Comparison of ENCODE assay signal across 17 cellular contexts in the genomic region with DNA sequence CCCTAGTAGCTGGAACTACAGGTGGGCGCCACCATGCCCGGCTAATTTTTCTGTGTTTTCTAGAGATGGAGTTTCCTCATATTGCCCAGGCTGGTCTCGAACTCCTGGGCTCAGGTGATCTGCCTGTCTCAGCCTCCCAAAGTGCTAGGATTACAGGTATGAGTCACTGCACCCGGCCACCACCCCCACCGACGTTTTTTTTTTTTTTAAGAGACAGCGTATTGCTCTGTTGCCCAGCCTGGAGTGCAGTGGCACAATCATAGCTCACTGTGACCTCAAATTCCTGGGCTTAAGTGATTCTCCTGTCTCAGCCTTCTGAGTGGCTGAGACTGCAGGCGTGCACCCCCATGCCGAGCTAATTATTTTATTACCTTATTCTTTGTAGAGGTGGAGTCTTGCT. TPM values are rescaled to one million over a fixed set of nuclear protein-coding genes. Genes with fewer than 3 reads are reported as not detected.
DNase-seq lines count a peak whose midpoint lies in the region; ATAC-seq and TF ChIP-seq lines count a peak whose summit lies in the region.
"Had no signal": no experiment of that assay in that cellular context is flagged by ENCODE, and none has a peak within 500 bp of the region (broad histone marks: within the 10 kb centered on the region; RNA-seq: fewer than 3 reads in every experiment).

No MANE protein-coding gene starts in this region.

- H3K14ac ChIP-seq in trophoblast cell (ENCODE audit: low read length), result no peak overlapping the region

- no peaks in the 10 kb centered on the region for H3F3A ChIP-seq in PC-3 (ENCODE audit: low read length, unreplicated experiment)

- no peak overlapping the region for H2AK5ac ChIP-seq in trophoblast cell (ENCODE audit: low read length)

- 91% methylated on average over 9 of the region's 9 CpGs for WGBS in mammary epithelial cell (ENCODE audit: low coverage, missing lambda C conversion rate)
- WGBS in trophoblast cell (ENCODE audit: extremely low coverage, insufficient coverage, insufficient read length), result no CpG with 5 or more reads among the region's 9 CpGs

- H2BK120ac ChIP-seq in trophoblast cell (ENCODE audit: insufficient read depth, low read length, poor library complexity), result no peak overlapping the region

- H3K79me2 ChIP-seq in mammary epithelial cell (ENCODE audit: insufficient read depth, low read length) (no peaks in the 10 kb centered on the region), PC-3 (ENCODE audit: low read length) (no peaks in the 10 kb centered on the region), trophoblast cell (ENCODE audit: control insufficient read depth, insufficient read depth, low read length, poor library complexity) (no peaks in the 10 kb centered on the region)

- H4K8ac ChIP-seq in trophoblast cell (ENCODE audit: low read depth, low read length), result no peak overlapping the region

- H3K27ac ChIP-seq in mammary epithelial cell (ENCODE audit: insufficient read depth, low read depth, low read length) (no peak overlapping the region), PC-3 (ENCODE audit: low read length) (no peak overlapping the region), trophoblast cell (ENCODE audit: low read depth, low read length) (no peak overlapping the region)

- POLR2A ChIA-PET in MCF 10A (lab: Yijun Ruan, JAX), result no interaction called here
- POLR2A ChIA-PET in HEK293T (lab: Yijun Ruan, JAX), result no interaction called here
- POLR2A ChIA-PET in PC-3 (lab: Charles Lee; ENCODE audit: unreplicated experiment), result no interaction called here

- H3K23ac ChIP-seq in trophoblast cell (ENCODE audit: low read length), result no peak overlapping the region

- CTCF ChIA-PET in MCF 10A (lab: Yijun Ruan, JAX) (interaction anchor here (0.7 to 0.9 kb wide), 4 partner anchors 14 to 306 kb away, joined by 3 to 5 read pairs (median 3); no protein-coding TSS in a partner anchor), mammary epithelial cell (lab: Charles Lee; ENCODE audit: low non-redundant PET) (no interaction called here), HEK293T (lab: Yijun Ruan, JAX) (interaction anchor here (0.6 kb wide), 1 partner anchor 44 kb away, joined by 3 read pairs; no protein-coding TSS in a partner anchor), PC-3 (lab: Charles Lee) (no interaction called here)

- H3K36me3 Mint-ChIP-seq in MCF 10A (ENCODE audit: insufficient read depth, unreplicated experiment), result peaks cover 28% of the 10 kb centered on the region

- intact Hi-C loops in MCF 10A (cut with micrococcal nuclease), result loop anchor here (10.0 kb wide), 1 partner anchor 337 kb away; no protein-coding TSS in a partner anchor
- intact Hi-C loops in mammary epithelial cell (cut with micrococcal nuclease), result no loop called here
- intact Hi-C loops in PC-3 (cut with micrococcal nuclease), result loop anchor here (10.0 kb wide), 1 partner anchor 607 kb away; no protein-coding TSS in a partner anchor

- H2BK5ac ChIP-seq in trophoblast cell (ENCODE audit: low read depth, low read length, poor library complexity), result no peak overlapping the region

- no peak overlapping the region for H3K18ac ChIP-seq in trophoblast cell (ENCODE audit: low read length)

- no peaks in the 10 kb centered on the region for H4K20me1 ChIP-seq in mammary epithelial cell (ENCODE audit: insufficient read depth, low read length)
- no peaks in the 10 kb centered on the region for H4K20me1 ChIP-seq in PC-3 (ENCODE audit: low read length)

- H3K36me3 ChIP-seq in mammary epithelial cell (ENCODE audit: insufficient read depth, low read length) (peaks cover 4% of the 10 kb centered on the region), PC-3 (ENCODE audit: low read depth, low read length) (0 out of 2 replicates have a peak, but pooled peaks cover 4% of the 10 kb centered on the region), trophoblast cell (ENCODE audit: control insufficient read depth in 1 of 2, insufficient read depth in 2 of 2, low read length in 2 of 2) (peaks cover 2% of the 10 kb centered on the region in 2 experiments)
- H3K36me3 ChIP-seq: HAP-1 had no signal

- H3K9me3 Mint-ChIP-seq in MCF 10A (ENCODE audit: unreplicated experiment), result no peaks in the 10 kb centered on the region
- H3K9me3 Mint-ChIP-seq: CD4-positive, alpha-beta T cell; GM23338 had no signal

- DNase-seq in MCF 10A (ENCODE audit: unreplicated experiment) (peak; percentile 20), mammary epithelial cell (no peak), HEK293T (ENCODE audit: extremely low spot score) (no peak), PC-3 (peak; percentile 9), trophoblast cell (no peak), hypothalamus (lab: John Stamatoyannopoulos, UW) (no peak), NCI-H2227 treated with DMSO at 0.1 percent for 48 hours (lab: John Stamatoyannopoulos, UW) (no peak), D341Med (ENCODE audit: low spot score) (no peak)
- DNase-seq: 8988T; C1 segment of cervical spinal cord; Calu3; CD4-positive, alpha-beta T cell; DND-41; Karpas-422 had no signal

- in situ Hi-C loops in mammary epithelial cell (cut with MboI; ENCODE audit: low sequenced_read_pairs in 2 of 2), result loop anchor here in 1 of 2 donors (25.0 kb wide), 1 partner anchor 345 kb away; no protein-coding TSS in a partner anchor

- no TSS peak for BruUV-seq in MCF 10A (replicated peaks; lab: Mats Ljungman, UMichigan)
- BruUV-seq in mammary epithelial cell (replicated peaks; lab: Mats Ljungman, UMichigan), result no TSS peak
- BruUV-seq in PC-3 (replicated peaks; lab: Mats Ljungman, UMichigan), result no TSS peak

- no peak overlapping the region for H3K9ac ChIP-seq in mammary epithelial cell (ENCODE audit: insufficient read depth, low read length)
- no peak overlapping the region for H3K9ac ChIP-seq in PC-3 (ENCODE audit: low read length)
- no peak overlapping the region for H3K9ac ChIP-seq in trophoblast cell (ENCODE audit: low read length)

- H3K4me3 Mint-ChIP-seq in MCF 10A (ENCODE audit: unreplicated experiment), result no peak overlapping the region
- H3K4me3 Mint-ChIP-seq: B cell; CD4-positive, alpha-beta T cell; GM23338 had no signal

- H3K9me2 ChIP-seq in PC-3 (replicated peaks; ENCODE audit: low read length), result no peaks in the 10 kb centered on the region

- no peaks in the 10 kb centered on the region for H3K27me3 Mint-ChIP-seq in MCF 10A (ENCODE audit: insufficient read depth, unreplicated experiment)
- H3K27me3 Mint-ChIP-seq: B cell; CD4-positive, alpha-beta T cell had no signal

- H3K27ac Mint-ChIP-seq in MCF 10A (ENCODE audit: low read depth, unreplicated experiment), result no peak overlapping the region
- H3K27ac Mint-ChIP-seq: B cell; CD4-positive, alpha-beta T cell; GM23338 had no signal

- no peaks in the 10 kb centered on the region for H3K4me1 Mint-ChIP-seq in MCF 10A (ENCODE audit: insufficient read depth, unreplicated experiment)
- H3K4me1 Mint-ChIP-seq: GM23338 had no signal

- H3K4me3 ChIP-seq in mammary epithelial cell (replicated peaks in 1 of 3; ENCODE audit: insufficient read depth in 1 of 3, low read depth in 2 of 3, low read length in 3 of 3), result no peak overlapping the region
- no peak overlapping the region for H3K4me3 ChIP-seq in PC-3 (ENCODE audit: low read length)
- no peak overlapping the region for H3K4me3 ChIP-seq in trophoblast cell (ENCODE audit: low read depth, low read length)
- H3K4me3 ChIP-seq: GM23338, HAP-1 had no signal

- no peaks in the 10 kb centered on the region for H3K79me1 ChIP-seq in trophoblast cell (ENCODE audit: low read length)

- H3K4me2 ChIP-seq in mammary epithelial cell (ENCODE audit: insufficient read depth, low read depth, low read length) (no peak overlapping the region), PC-3 (ENCODE audit: low read length) (no peak overlapping the region), trophoblast cell (ENCODE audit: low read length) (no peak overlapping the region)
- H3K4me2 ChIP-seq: GM23338 had no signal

- H3K4ac ChIP-seq in trophoblast cell (ENCODE audit: low read depth, low read length), result no peak overlapping the region

- H2AFZ ChIP-seq in mammary epithelial cell (ENCODE audit: low read depth, low read length) (no peak overlapping the region), PC-3 (ENCODE audit: low read length) (no peak overlapping the region), trophoblast cell (ENCODE audit: insufficient read depth, low read length, poor library complexity) (no peak overlapping the region)
- H2AFZ ChIP-seq: GM23338 had no signal

- H3K27me3 ChIP-seq in mammary epithelial cell (ENCODE audit: insufficient read depth, low read length) (no peaks in the 10 kb centered on the region), PC-3 (ENCODE audit: low read length) (no peaks in the 10 kb centered on the region), trophoblast cell (ENCODE audit: insufficient read depth, low read length) (no peaks in the 10 kb centered on the region)

- H2BK12ac ChIP-seq in trophoblast cell (ENCODE audit: low read length), result no peak overlapping the region

- no peak for ATAC-seq in PC-3
- ATAC-seq: GM23338 had no signal

- peak overlapping the region; percentile 14 for H4K91ac ChIP-seq in trophoblast cell (ENCODE audit: low read depth, low read length)

- no peaks in the 10 kb centered on the region for H3K4me1 ChIP-seq in mammary epithelial cell (ENCODE audit: insufficient read depth, low read length)
- H3K4me1 ChIP-seq in PC-3 (ENCODE audit: insufficient read depth, low read length), result no peaks in the 10 kb centered on the region
- no peaks in the 10 kb centered on the region for H3K4me1 ChIP-seq in trophoblast cell (ENCODE audit: control insufficient read depth in 1 of 2, insufficient read depth in 2 of 2, low read length in 2 of 2)
- H3K4me1 ChIP-seq: HAP-1 had no signal

- dilution Hi-C loops in mammary epithelial cell (cut with HindIII; ENCODE audit: low sequenced_read_pairs), result no loop called here

- H3K9me3 ChIP-seq in mammary epithelial cell (replicated peaks; ENCODE audit: insufficient read depth, low read length) (no peaks in the 10 kb centered on the region), PC-3 (ENCODE audit: low read length) (no peaks in the 10 kb centered on the region), trophoblast cell (ENCODE audit: insufficient read depth, low read depth, low read length) (no peaks in the 10 kb centered on the region)
- H3K9me3 ChIP-seq: HAP-1 had no signal

- TF ChIP-seq CTCF in MCF 10A (IDR thresholded peaks at IDR 0.05; ENCODE audit: unreplicated experiment), result no peak
- TF ChIP-seq CTCF in mammary epithelial cell (conservative IDR thresholded peaks at IDR 0.05 in 1 of 2, IDR thresholded peaks at IDR 0.05 in 1 of 2; ENCODE audit: extremely low read depth in 1 of 2, insufficient read depth in 1 of 2, low read depth in 1 of 2, low read length in 2 of 2), result no peak
- no peak for TF ChIP-seq CTCF in PC-3 (conservative IDR thresholded peaks at IDR 0.05; ENCODE audit: low read depth, low read length)

- H4K12ac ChIP-seq in trophoblast cell (ENCODE audit: low read depth, low read length), result no peak overlapping the region

TF ChIP-seq in HEK293T, 16 proteins besides CTCF, POLR2A, EP300 and RAD21 (continues in another document):
- peak; percentile 38; the same call in 1 of the 2 replicates for TF ChIP-seq ZNF384 (IDR thresholded peaks at IDR 0.05)

RNA-seq across cellular contexts. Expression of gene WDR70, which starts 38.2 kb away (rescaled TPM):
- total RNA-seq in MCF 10A (2022) (31.3 and 37.6 TPM in 2 replicates), mammary epithelial cell (10 to 100 TPM; 22.0 to 25.2 TPM), PC-3 (2014; rRNA removed) (25.0 and 29.7 TPM in 2 replicates)
- polyA plus RNA-seq in mammary epithelial cell, result 12.3 TPM
- 53.6 TPM for polyA minus RNA-seq in mammary epithelial cell
- 30.2 and 32.1 TPM in 2 replicates for polyA plus RNA-seq in trophoblast cell (2013)

RNA-seq across cellular contexts. Expression of gene NUP155, which starts 46.4 kb away (rescaled TPM):
- total RNA-seq in MCF 10A (2022), result 29.9 and 32.0 TPM in 2 replicates
- total RNA-seq in mammary epithelial cell, result 10 to 100 TPM; 30.2 to 36.4 TPM
- polyA plus RNA-seq in mammary epithelial cell, result 16.3 TPM
- 77.8 TPM for polyA minus RNA-seq in mammary epithelial cell
- 56.3 and 59.0 TPM in 2 replicates for total RNA-seq in PC-3 (2014; rRNA removed)
- 24.7 TPM in 2 replicates for polyA plus RNA-seq in trophoblast cell (2013)

Comparison
In these comparisons a context has a peak if more than half of its experiments do, and no peak if none do; other contexts are left out.
1. DNase-seq: peak in MCF 10A (single experiment) and PC-3 (single experiment); none in mammary epithelial cell (single experiment), HEK293T (single experiment), trophoblast cell (0 of 2), hypothalamus (0 of 51), NCI-H2227 treated with DMSO at 0.1 percent for 48 hours (single experiment) and D341Med (single experiment).
2. CTCF ChIA-PET loops: an anchor here in MCF 10A (0.7 to 0.9 kb wide) and HEK293T (0.6 kb wide); none called in mammary epithelial cell and PC-3.